Comparison of ENCODE assay signal across 19 cellular contexts in genomic region chr6:168017629-168018028, GRCh38. TPM values are rescaled to one million over a fixed set of nuclear protein-coding genes. Genes with fewer than 3 reads are reported as not detected.
A peak's percentile ranks its signal among the peaks of the same experiment; 100 is the strongest.
DNase-seq lines count a peak whose midpoint lies in the region; ATAC-seq and TF ChIP-seq lines count a peak whose summit lies in the region.
"Had no signal": no experiment of that assay in that cellular context is flagged by ENCODE, and none has a peak within 500 bp of the region (broad histone marks: within the 10 kb centered on the region; RNA-seq: fewer than 3 reads in every experiment).

No MANE protein-coding gene starts in this region.

- DNase-seq in NCI-H345 treated with DMSO at 0.1 percent for 48 hours (lab: John Stamatoyannopoulos, UW; ENCODE audit: unreplicated experiment): peak; percentile 32
- DNase-seq in globus pallidus (ENCODE audit: low spot score): peak; percentile 52
- peak in 1 of 3 donors; percentile 32 for DNase-seq in mucosa of descending colon
- DNase-seq in cerebellum (ENCODE audit: low spot score): no peak
- no peak for DNase-seq in mucosa of gallbladder (ENCODE audit: low spot score)
- DNase-seq: C1 segment of cervical spinal cord, COR-L47, DMS153, H9, Kasumi-1, NCI-H1417, NCI-H1930, NCI-H69 had no signal

- intact Hi-C loops in mucosa of descending colon (cut with DNase I, micrococcal nuclease): no loop called here

- ATAC-seq in mucosa of descending colon (peak; percentile 40), HG03196 (IDR thresholded peaks at IDR 0.05; ENCODE audit: unreplicated experiment) (no peak), HG02610 (IDR thresholded peaks at IDR 0.05; ENCODE audit: unreplicated experiment) (no peak)
- ATAC-seq: GM12878, Panc1, Right ventricle myocardium inferior had no signal

- peaks cover 13% of the 10 kb centered on the region for H3K4me1 ChIP-seq in mucosa of descending colon (ENCODE audit: low read depth)

- H3K27ac ChIP-seq in C4-2B: peak overlapping the region; percentile 51; the same call in 1 of the 2 replicates

- H3K36me3 ChIP-seq in mucosa of descending colon (ENCODE audit: low read depth): no peaks in the 10 kb centered on the region

- TF ChIP-seq CTCF in C4-2B (conservative IDR thresholded peaks at IDR 0.05) (no peak), mucosa of descending colon (IDR thresholded peaks at IDR 0.05) (no peak)

- no peak overlapping the region for H3K4me3 ChIP-seq in mucosa of descending colon
- H3K4me3 ChIP-seq: GM12878 had no signal

- no peaks in the 10 kb centered on the region for H3K9me3 ChIP-seq in mucosa of descending colon

RNA-seq across cellular contexts. Expression of gene KIF25, which starts 20.2 kb away (rescaled TPM):
- 1 to 10 TPM in 1 of 3 donors, under 1 TPM in 2; 0.14 to 1.1 (median 0.41) TPM for total RNA-seq in mucosa of descending colon
- total RNA-seq in cerebellum: 0.64 TPM
- 0.43 TPM for total RNA-seq in mucosa of gallbladder
- total RNA-seq: GM12878, Right ventricle myocardium inferior had no signal

Comparison
In these comparisons a context has a peak if more than half of its experiments do, and no peak if none do; other contexts are left out.
1. DNase-seq: peak in NCI-H345 treated with DMSO at 0.1 percent for 48 hours (single experiment) and globus pallidus (single experiment); none in cerebellum (single experiment) and mucosa of gallbladder (single experiment).